ENCODE assay signal across 4 cellular contexts in the genomic region with DNA sequence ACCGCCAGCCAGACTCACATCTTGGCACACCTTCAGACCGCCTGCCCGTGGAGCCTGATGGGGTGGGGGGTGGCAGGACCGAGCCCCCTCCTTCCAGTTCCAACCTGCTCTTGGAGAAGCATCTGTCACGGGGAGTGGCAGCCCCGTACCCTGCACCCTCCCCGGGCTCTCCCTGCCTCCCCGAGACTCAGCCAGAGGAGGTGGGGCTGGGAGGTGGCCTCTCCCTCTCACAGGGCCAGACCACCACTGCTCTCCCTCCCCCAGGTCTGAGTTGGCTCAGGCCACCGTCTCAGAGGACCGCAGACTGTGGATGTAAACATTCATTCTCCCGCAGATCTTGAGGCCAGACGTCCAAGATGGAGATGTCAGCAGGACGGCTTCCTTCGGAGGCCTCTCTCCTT.
TF ChIP-seq lines count a peak whose summit lies in the region.

No MANE protein-coding gene starts in this region.

TF ChIP-seq in SK-N-SH, 30 proteins besides CTCF, POLR2A, EP300 and RAD21 (continues in another document):
- no peak for TF ChIP-seq GABPA (IDR thresholded peaks at IDR 0.05; ENCODE audit: low read depth)
- TF ChIP-seq, protein P1, sequence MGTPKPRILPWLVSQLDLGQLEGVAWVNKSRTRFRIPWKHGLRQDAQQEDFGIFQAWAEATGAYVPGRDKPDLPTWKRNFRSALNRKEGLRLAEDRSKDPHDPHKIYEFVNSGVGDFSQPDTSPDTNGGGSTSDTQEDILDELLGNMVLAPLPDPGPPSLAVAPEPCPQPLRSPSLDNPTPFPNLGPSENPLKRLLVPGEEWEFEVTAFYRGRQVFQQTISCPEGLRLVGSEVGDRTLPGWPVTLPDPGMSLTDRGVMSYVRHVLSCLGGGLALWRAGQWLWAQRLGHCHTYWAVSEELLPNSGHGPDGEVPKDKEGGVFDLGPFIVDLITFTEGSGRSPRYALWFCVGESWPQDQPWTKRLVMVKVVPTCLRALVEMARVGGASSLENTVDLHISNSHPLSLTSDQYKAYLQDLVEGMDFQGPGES (IDR thresholded peaks at IDR 0.05; ENCODE audit: low read depth, low read length): no peak
- TF ChIP-seq FOSL2 (IDR thresholded peaks at IDR 0.05; ENCODE audit: borderline replicate concordance, low read depth): no peak
- TF ChIP-seq FOXM1 (IDR thresholded peaks at IDR 0.05; ENCODE audit: low read depth): no peak
- TF ChIP-seq GATA2 (CRISPR knock-in tag; IDR thresholded peaks at IDR 0.05): no peak
- TF ChIP-seq EZH2phosphoT487 (IDR thresholded peaks at IDR 0.05; ENCODE audit: borderline replicate concordance, low read depth): no peak
- no peak for TF ChIP-seq MXI1 (IDR thresholded peaks at IDR 0.05; ENCODE audit: low read depth, low read length)
- TF ChIP-seq, protein P2, sequence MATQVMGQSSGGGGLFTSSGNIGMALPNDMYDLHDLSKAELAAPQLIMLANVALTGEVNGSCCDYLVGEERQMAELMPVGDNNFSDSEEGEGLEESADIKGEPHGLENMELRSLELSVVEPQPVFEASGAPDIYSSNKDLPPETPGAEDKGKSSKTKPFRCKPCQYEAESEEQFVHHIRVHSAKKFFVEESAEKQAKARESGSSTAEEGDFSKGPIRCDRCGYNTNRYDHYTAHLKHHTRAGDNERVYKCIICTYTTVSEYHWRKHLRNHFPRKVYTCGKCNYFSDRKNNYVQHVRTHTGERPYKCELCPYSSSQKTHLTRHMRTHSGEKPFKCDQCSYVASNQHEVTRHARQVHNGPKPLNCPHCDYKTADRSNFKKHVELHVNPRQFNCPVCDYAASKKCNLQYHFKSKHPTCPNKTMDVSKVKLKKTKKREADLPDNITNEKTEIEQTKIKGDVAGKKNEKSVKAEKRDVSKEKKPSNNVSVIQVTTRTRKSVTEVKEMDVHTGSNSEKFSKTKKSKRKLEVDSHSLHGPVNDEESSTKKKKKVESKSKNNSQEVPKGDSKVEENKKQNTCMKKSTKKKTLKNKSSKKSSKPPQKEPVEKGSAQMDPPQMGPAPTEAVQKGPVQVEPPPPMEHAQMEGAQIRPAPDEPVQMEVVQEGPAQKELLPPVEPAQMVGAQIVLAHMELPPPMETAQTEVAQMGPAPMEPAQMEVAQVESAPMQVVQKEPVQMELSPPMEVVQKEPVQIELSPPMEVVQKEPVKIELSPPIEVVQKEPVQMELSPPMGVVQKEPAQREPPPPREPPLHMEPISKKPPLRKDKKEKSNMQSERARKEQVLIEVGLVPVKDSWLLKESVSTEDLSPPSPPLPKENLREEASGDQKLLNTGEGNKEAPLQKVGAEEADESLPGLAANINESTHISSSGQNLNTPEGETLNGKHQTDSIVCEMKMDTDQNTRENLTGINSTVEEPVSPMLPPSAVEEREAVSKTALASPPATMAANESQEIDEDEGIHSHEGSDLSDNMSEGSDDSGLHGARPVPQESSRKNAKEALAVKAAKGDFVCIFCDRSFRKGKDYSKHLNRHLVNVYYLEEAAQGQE (IDR thresholded peaks at IDR 0.05; ENCODE audit: low read depth, low read length): no peak
- TF ChIP-seq MEF2A (IDR thresholded peaks at IDR 0.05; ENCODE audit: borderline replicate concordance, low read depth): no peak

TF ChIP-seq in SK-N-SH treated with all-trans-retinoic acid at 6 μM for 48 hours, 23 proteins besides CTCF, POLR2A, EP300 and RAD21:
- TF ChIP-seq, protein P3, sequence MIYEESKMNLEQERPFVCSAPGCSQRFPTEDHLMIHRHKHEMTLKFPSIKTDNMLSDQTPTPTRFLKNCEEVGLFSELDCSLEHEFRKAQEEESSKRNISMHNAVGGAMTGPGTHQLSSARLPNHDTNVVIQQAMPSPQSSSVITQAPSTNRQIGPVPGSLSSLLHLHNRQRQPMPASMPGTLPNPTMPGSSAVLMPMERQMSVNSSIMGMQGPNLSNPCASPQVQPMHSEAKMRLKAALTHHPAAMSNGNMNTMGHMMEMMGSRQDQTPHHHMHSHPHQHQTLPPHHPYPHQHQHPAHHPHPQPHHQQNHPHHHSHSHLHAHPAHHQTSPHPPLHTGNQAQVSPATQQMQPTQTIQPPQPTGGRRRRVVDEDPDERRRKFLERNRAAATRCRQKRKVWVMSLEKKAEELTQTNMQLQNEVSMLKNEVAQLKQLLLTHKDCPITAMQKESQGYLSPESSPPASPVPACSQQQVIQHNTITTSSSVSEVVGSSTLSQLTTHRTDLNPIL (CRISPR knock-in tag; IDR thresholded peaks at IDR 0.05; ENCODE audit: low read depth): no peak
- no peak for TF ChIP-seq OSR1 (CRISPR knock-in tag; IDR thresholded peaks at IDR 0.05)

TF ChIP-seq in IMR-90, 13 proteins besides CTCF, POLR2A, EP300 and RAD21:
- TF ChIP-seq NFE2L2 (IDR thresholded peaks at IDR 0.05; ENCODE audit: low read depth, low read length): no peak
- no peak for TF ChIP-seq RCOR1 (IDR thresholded peaks at IDR 0.05; ENCODE audit: insufficient replicate concordance, low read length)
- no peak for TF ChIP-seq FOS (IDR thresholded peaks at IDR 0.05; ENCODE audit: low read depth, low read length)
- TF ChIP-seq SMC3 (IDR thresholded peaks at IDR 0.05; ENCODE audit: low read depth, low read length): no peak
- no peak for TF ChIP-seq CHD1 (IDR thresholded peaks at IDR 0.05; ENCODE audit: low read depth, low read length)
- no peak for TF ChIP-seq BHLHE40 (IDR thresholded peaks at IDR 0.05; ENCODE audit: low read depth, low read length)
- TF ChIP-seq, protein P4, sequence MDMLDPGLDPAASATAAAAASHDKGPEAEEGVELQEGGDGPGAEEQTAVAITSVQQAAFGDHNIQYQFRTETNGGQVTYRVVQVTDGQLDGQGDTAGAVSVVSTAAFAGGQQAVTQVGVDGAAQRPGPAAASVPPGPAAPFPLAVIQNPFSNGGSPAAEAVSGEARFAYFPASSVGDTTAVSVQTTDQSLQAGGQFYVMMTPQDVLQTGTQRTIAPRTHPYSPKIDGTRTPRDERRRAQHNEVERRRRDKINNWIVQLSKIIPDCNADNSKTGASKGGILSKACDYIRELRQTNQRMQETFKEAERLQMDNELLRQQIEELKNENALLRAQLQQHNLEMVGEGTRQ (IDR thresholded peaks at IDR 0.05; ENCODE audit: low read depth, low read length): no peak
- no peak for TF ChIP-seq MAFK (IDR thresholded peaks at IDR 0.05; ENCODE audit: low read depth, low read length)
- no peak for TF ChIP-seq CEBPB (IDR thresholded peaks at IDR 0.05; ENCODE audit: low read depth, low read length)
- no peak for TF ChIP-seq MAZ (IDR thresholded peaks at IDR 0.05; ENCODE audit: borderline replicate concordance, low read depth, low read length)
- TF ChIP-seq MXI1 (IDR thresholded peaks at IDR 0.05; ENCODE audit: borderline replicate concordance, low read depth, low read length): no peak
- TF ChIP-seq RFX5 (IDR thresholded peaks at IDR 0.05; ENCODE audit: low read depth, low read length): no peak
- TF ChIP-seq, protein P5, sequence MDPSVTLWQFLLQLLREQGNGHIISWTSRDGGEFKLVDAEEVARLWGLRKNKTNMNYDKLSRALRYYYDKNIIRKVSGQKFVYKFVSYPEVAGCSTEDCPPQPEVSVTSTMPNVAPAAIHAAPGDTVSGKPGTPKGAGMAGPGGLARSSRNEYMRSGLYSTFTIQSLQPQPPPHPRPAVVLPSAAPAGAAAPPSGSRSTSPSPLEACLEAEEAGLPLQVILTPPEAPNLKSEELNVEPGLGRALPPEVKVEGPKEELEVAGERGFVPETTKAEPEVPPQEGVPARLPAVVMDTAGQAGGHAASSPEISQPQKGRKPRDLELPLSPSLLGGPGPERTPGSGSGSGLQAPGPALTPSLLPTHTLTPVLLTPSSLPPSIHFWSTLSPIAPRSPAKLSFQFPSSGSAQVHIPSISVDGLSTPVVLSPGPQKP (IDR thresholded peaks at IDR 0.05; ENCODE audit: borderline replicate concordance, low read depth, low read length): no peak

TF ChIP-seq in H1, 55 proteins besides CTCF, POLR2A, EP300 and RAD21:
- TF ChIP-seq CTBP2 (IDR thresholded peaks at IDR 0.05; ENCODE audit: borderline replicate concordance, insufficient read depth, insufficient read length, low read length) (no peak), KDM1A (IDR thresholded peaks at IDR 0.05; ENCODE audit: borderline replicate concordance, low read length) (no peak), YY1 (IDR thresholded peaks at IDR 0.05; ENCODE audit: low read depth, low read length) (no peak), POU5F1 (IDR thresholded peaks at IDR 0.05; ENCODE audit: low read depth, low read length) (no peak), RNF2 (IDR thresholded peaks at IDR 0.05; ENCODE audit: borderline replicate concordance, low read depth, low read length, missing control alignments, poor library complexity, severe bottlenecking) (no peak), CREB1 (IDR thresholded peaks at IDR 0.05) (no peak), SUZ12 (IDR thresholded peaks at IDR 0.05; ENCODE audit: low read length) (no peak), NANOG (IDR thresholded peaks at IDR 0.05; ENCODE audit: insufficient read depth, low read depth, low read length, poor library complexity, severe bottlenecking) (no peak), CHD1 (IDR thresholded peaks at IDR 0.05; ENCODE audit: low read depth, low read length) (no peak), BRCA1 (IDR thresholded peaks at IDR 0.05; ENCODE audit: low read depth, low read length) (no peak), EGR1 (IDR thresholded peaks at IDR 0.05; ENCODE audit: borderline replicate concordance, low read depth, low read length) (no peak), RFX5 (IDR thresholded peaks at IDR 0.05; ENCODE audit: borderline replicate concordance, low read depth, low read length) (no peak), KDM4A (IDR thresholded peaks at IDR 0.05; ENCODE audit: low read depth, low read length, severe bottlenecking) (no peak), TAF7 (optimal IDR thresholded peaks at IDR 0.05; ENCODE audit: borderline replicate concordance, low read depth, low read length) (no peak), SP2 (IDR thresholded peaks at IDR 0.05; ENCODE audit: low read length) (no peak), SAP30 (IDR thresholded peaks at IDR 0.05; ENCODE audit: insufficient read depth, insufficient replicate concordance, low read length) (no peak), HDAC6 (IDR thresholded peaks at IDR 0.05; ENCODE audit: low read depth, low read length) (no peak)
- TF ChIP-seq, protein P4 (IDR thresholded peaks at IDR 0.05; ENCODE audit: low read length): no peak
